In genomic region chr1:64775152-64775551, GRCh38 we compare ENCODE assay signal across 22 cellular contexts.
"Had no signal": no experiment of that assay in that cellular context is flagged by ENCODE, and none has a peak within 500 bp of the region (broad histone marks: within the 10 kb centered on the region; RNA-seq: fewer than 3 reads in every experiment).

No MANE protein-coding gene starts in this region.

- H3K4me3 Mint-ChIP-seq: activated CD4-positive, alpha-beta memory T cell treated with anti-CD3 and anti-CD28 coated beads for 36 hours; activated naive CD4-positive, alpha-beta T cell treated with anti-CD3 and anti-CD28 coated beads for 36 hours; activated naive CD8-positive, alpha-beta T cell treated with anti-CD3 and anti-CD28 coated beads, Interleukin-2, amount 10 ng/mL, durations not matched to agents 7 days and 5 days; activated T-cell treated with anti-CD3 and anti-CD28 coated beads, Interleukin-2, amount 50 U/mL, for 72 hours; central memory CD8-positive, alpha-beta T cell; naive thymus-derived CD8-positive, alpha-beta T cell; neural progenitor cell; T-helper 2 cell treated with Interferon-gamma antibody and Interleukin-4, amounts not matched to agents 5 μg/mL and 100 μg/mL, for 36 hours; type B pancreatic cell had no signal

- ATAC-seq: activated T-cell treated with anti-CD3 and anti-CD28 coated beads, Interleukin-2, amount 50 U/mL, for 72 hours; naive thymus-derived CD8-positive, alpha-beta T cell had no signal

- H3K27me3 Mint-ChIP-seq: activated CD4-positive, alpha-beta memory T cell treated with anti-CD3 and anti-CD28 coated beads for 36 hours; activated naive CD8-positive, alpha-beta T cell treated with anti-CD3 and anti-CD28 coated beads, Interleukin-2, amount 10 ng/mL, durations not matched to agents 7 days and 5 days; central memory CD8-positive, alpha-beta T cell; naive thymus-derived CD8-positive, alpha-beta T cell; type B pancreatic cell had no signal

- H3K27ac Mint-ChIP-seq: activated CD4-positive, alpha-beta memory T cell treated with anti-CD3 and anti-CD28 coated beads for 36 hours; activated naive CD4-positive, alpha-beta T cell treated with anti-CD3 and anti-CD28 coated beads for 36 hours; activated naive CD8-positive, alpha-beta T cell treated with anti-CD3 and anti-CD28 coated beads, Interleukin-2, amount 10 ng/mL, durations not matched to agents 7 days and 5 days; activated T-cell treated with anti-CD3 and anti-CD28 coated beads, Interleukin-2, amount 50 U/mL, for 72 hours; naive thymus-derived CD8-positive, alpha-beta T cell; neural progenitor cell; T-helper 2 cell treated with Interferon-gamma antibody and Interleukin-4, amounts not matched to agents 5 μg/mL and 100 μg/mL, for 36 hours; type B pancreatic cell had no signal

- H3K4me1 Mint-ChIP-seq: central memory CD8-positive, alpha-beta T cell; neural progenitor cell had no signal

- H3K9me3 Mint-ChIP-seq: central memory CD8-positive, alpha-beta T cell had no signal

- DNase-seq: activated CD4-positive, alpha-beta memory T cell treated with anti-CD3 and anti-CD28 coated beads for 36 hours; activated CD4-positive, alpha-beta T cell treated with anti-CD3 and anti-CD28 coated beads for 48 hours; activated effector memory CD4-positive, alpha-beta T cell treated with Interleukin-2 at 50 U/mL for 16 hours; activated naive CD4-positive, alpha-beta T cell treated with anti-CD3 and anti-CD28 coated beads for 36 hours; activated naive CD8-positive, alpha-beta T cell treated with anti-CD3 and anti-CD28 coated beads, Interleukin-2, amount 10 ng/mL, durations not matched to agents 7 days and 5 days; activated T-cell treated with anti-CD3 and anti-CD28 coated beads, Interleukin-2, amount 50 U/mL, for 72 hours; amniotic stem cell; effector memory CD4-positive, alpha-beta T cell; foreskin melanocyte; glutamatergic neuron; hypothalamus; left ventricle myocardium inferior; naive thymus-derived CD8-positive, alpha-beta T cell; retina; sigmoid colon; stimulated activated CD4-positive, alpha-beta T cell treated with anti-CD3 and anti-CD28 coated beads, Interleukin-2, amount 100 ng/mL, for 48 hours; stimulated activated CD8-positive, alpha-beta memory T cell treated with anti-CD3 and anti-CD28 coated beads, Interleukin-4, amount 100 ng/mL, for 48 hours; stimulated activated naive CD4-positive, alpha-beta T cell treated with Interleukin-2 at 50 U/mL for 16 hours had no signal
